1 cellular context compared by ENCODE assay signal in genomic region chr7:44561962-44562621, GRCh38.
A peak's percentile ranks its signal among the peaks of the same experiment; 100 is the strongest.
TF ChIP-seq lines count a peak whose summit lies in the region.

No MANE protein-coding gene starts in this region.

TF ChIP-seq in HepG2, 621 proteins besides CTCF, POLR2A, EP300 and RAD21 (continued from another document and continues in another):
- TF ChIP-seq, protein P1, sequence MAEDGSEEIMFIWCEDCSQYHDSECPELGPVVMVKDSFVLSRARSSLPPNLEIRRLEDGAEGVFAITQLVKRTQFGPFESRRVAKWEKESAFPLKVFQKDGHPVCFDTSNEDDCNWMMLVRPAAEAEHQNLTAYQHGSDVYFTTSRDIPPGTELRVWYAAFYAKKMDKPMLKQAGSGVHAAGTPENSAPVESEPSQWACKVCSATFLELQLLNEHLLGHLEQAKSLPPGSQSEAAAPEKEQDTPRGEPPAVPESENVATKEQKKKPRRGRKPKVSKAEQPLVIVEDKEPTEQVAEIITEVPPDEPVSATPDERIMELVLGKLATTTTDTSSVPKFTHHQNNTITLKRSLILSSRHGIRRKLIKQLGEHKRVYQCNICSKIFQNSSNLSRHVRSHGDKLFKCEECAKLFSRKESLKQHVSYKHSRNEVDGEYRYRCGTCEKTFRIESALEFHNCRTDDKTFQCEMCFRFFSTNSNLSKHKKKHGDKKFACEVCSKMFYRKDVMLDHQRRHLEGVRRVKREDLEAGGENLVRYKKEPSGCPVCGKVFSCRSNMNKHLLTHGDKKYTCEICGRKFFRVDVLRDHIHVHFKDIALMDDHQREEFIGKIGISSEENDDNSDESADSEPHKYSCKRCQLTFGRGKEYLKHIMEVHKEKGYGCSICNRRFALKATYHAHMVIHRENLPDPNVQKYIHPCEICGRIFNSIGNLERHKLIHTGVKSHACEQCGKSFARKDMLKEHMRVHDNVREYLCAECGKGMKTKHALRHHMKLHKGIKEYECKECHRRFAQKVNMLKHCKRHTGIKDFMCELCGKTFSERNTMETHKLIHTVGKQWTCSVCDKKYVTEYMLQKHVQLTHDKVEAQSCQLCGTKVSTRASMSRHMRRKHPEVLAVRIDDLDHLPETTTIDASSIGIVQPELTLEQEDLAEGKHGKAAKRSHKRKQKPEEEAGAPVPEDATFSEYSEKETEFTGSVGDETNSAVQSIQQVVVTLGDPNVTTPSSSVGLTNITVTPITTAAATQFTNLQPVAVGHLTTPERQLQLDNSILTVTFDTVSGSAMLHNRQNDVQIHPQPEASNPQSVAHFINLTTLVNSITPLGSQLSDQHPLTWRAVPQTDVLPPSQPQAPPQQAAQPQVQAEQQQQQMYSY (CRISPR knock-in tag; IDR thresholded peaks at IDR 0.05) = no peak
- TF ChIP-seq KDM4B (CRISPR knock-in tag; IDR thresholded peaks at IDR 0.05) (no peak), ZNF263 (CRISPR knock-in tag; IDR thresholded peaks at IDR 0.05) (peak; percentile 79), ATF6 (CRISPR knock-in tag; conservative IDR thresholded peaks at IDR 0.05) (no peak), FOXA3 (CRISPR knock-in tag; IDR thresholded peaks at IDR 0.05) (peak; percentile 79), ETV5 (CRISPR knock-in tag; IDR thresholded peaks at IDR 0.05; ENCODE audit: borderline replicate concordance) (peak; percentile 56; the same call in 1 of the 2 replicates), ZSCAN30 (CRISPR knock-in tag; IDR thresholded peaks at IDR 0.05) (no peak), ZNF572 (CRISPR knock-in tag; IDR thresholded peaks at IDR 0.05) (no peak), TCF7 (IDR thresholded peaks at IDR 0.05; ENCODE audit: low read depth) (no peak), SKI (IDR thresholded peaks at IDR 0.05; ENCODE audit: partially characterized antibody) (no peak), MED1 (CRISPR knock-in tag; IDR thresholded peaks at IDR 0.05) (peak; percentile 64), ZNF282 (IDR thresholded peaks at IDR 0.05; ENCODE audit: partially characterized antibody) (no peak), RXRA (CRISPR knock-in tag; IDR thresholded peaks at IDR 0.05) (peak; percentile 76; the same call in 1 of the 2 replicates), POGZ (CRISPR knock-in tag; IDR thresholded peaks at IDR 0.05) (peak; percentile 53), ZBTB34 (CRISPR knock-in tag; IDR thresholded peaks at IDR 0.05) (0 out of 2 replicates have a peak, but pooled peaks have one; percentile 46), MIER3 (CRISPR knock-in tag; IDR thresholded peaks at IDR 0.05; ENCODE audit: borderline replicate concordance) (no peak; the same call in 1 of the 2 replicates), ZNF878 (CRISPR knock-in tag; IDR thresholded peaks at IDR 0.05) (0 out of 2 replicates have a peak, but pooled peaks have one; percentile 37), ZNF331 (CRISPR knock-in tag; IDR thresholded peaks at IDR 0.05) (peak; percentile 61), ZFP36L1 (CRISPR knock-in tag; IDR thresholded peaks at IDR 0.05) (no peak), CCDC6 (CRISPR knock-in tag; IDR thresholded peaks at IDR 0.05) (peak; percentile 76), TIGD3 (CRISPR knock-in tag; IDR thresholded peaks at IDR 0.05; ENCODE audit: borderline replicate concordance) (no peak), FOSL2 (CRISPR knock-in tag; IDR thresholded peaks at IDR 0.05) (peak; percentile 96), SOX5 (CRISPR knock-in tag; IDR thresholded peaks at IDR 0.05; ENCODE audit: borderline replicate concordance) (peak; percentile 21; the same call in 1 of the 2 replicates), ZNF160 (CRISPR knock-in tag; IDR thresholded peaks at IDR 0.05) (no peak), ZNF589 (CRISPR knock-in tag; conservative IDR thresholded peaks at IDR 0.05) (no peak), FOSL1 (CRISPR knock-in tag; IDR thresholded peaks at IDR 0.05; ENCODE audit: borderline replicate concordance) (peak; percentile 64; the same call in 1 of the 2 replicates), ZNF350 (CRISPR knock-in tag; IDR thresholded peaks at IDR 0.05; ENCODE audit: borderline replicate concordance, low read depth) (peak; percentile 54; the same call in 1 of the 2 replicates), ZNF264 (CRISPR knock-in tag; IDR thresholded peaks at IDR 0.05) (peak; percentile 64; the same call in 1 of the 2 replicates), ETV6 (CRISPR knock-in tag; conservative IDR thresholded peaks at IDR 0.05) (no peak), MAFK (conservative IDR thresholded peaks at IDR 0.05 in 1 of 2, IDR thresholded peaks at IDR 0.05 in 1 of 2; ENCODE audit: low read length in 2 of 2) (peak; percentile 36 to 52), ZNF709 (CRISPR knock-in tag; IDR thresholded peaks at IDR 0.05) (peak; percentile 31; the same call in 1 of the 2 replicates), NCOA2 (CRISPR knock-in tag; IDR thresholded peaks at IDR 0.05) (peak; percentile 57), TEAD3 (CRISPR knock-in tag; optimal IDR thresholded peaks at IDR 0.05; ENCODE audit: borderline replicate concordance) (peak; percentile 80), TCF7L2 (IDR thresholded peaks at IDR 0.05; ENCODE audit: low read depth, low read length) (no peak), HIC2 (CRISPR knock-in tag; IDR thresholded peaks at IDR 0.05; ENCODE audit: low read depth) (no peak)
- TF ChIP-seq, protein P2, sequence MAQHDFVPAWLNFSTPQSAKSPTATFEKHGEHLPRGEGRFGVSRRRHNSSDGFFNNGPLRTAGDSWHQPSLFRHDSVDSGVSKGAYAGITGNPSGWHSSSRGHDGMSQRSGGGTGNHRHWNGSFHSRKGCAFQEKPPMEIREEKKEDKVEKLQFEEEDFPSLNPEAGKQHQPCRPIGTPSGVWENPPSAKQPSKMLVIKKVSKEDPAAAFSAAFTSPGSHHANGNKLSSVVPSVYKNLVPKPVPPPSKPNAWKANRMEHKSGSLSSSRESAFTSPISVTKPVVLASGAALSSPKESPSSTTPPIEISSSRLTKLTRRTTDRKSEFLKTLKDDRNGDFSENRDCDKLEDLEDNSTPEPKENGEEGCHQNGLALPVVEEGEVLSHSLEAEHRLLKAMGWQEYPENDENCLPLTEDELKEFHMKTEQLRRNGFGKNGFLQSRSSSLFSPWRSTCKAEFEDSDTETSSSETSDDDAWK (CRISPR knock-in tag; IDR thresholded peaks at IDR 0.05) = no peak
- TF ChIP-seq, protein P3, sequence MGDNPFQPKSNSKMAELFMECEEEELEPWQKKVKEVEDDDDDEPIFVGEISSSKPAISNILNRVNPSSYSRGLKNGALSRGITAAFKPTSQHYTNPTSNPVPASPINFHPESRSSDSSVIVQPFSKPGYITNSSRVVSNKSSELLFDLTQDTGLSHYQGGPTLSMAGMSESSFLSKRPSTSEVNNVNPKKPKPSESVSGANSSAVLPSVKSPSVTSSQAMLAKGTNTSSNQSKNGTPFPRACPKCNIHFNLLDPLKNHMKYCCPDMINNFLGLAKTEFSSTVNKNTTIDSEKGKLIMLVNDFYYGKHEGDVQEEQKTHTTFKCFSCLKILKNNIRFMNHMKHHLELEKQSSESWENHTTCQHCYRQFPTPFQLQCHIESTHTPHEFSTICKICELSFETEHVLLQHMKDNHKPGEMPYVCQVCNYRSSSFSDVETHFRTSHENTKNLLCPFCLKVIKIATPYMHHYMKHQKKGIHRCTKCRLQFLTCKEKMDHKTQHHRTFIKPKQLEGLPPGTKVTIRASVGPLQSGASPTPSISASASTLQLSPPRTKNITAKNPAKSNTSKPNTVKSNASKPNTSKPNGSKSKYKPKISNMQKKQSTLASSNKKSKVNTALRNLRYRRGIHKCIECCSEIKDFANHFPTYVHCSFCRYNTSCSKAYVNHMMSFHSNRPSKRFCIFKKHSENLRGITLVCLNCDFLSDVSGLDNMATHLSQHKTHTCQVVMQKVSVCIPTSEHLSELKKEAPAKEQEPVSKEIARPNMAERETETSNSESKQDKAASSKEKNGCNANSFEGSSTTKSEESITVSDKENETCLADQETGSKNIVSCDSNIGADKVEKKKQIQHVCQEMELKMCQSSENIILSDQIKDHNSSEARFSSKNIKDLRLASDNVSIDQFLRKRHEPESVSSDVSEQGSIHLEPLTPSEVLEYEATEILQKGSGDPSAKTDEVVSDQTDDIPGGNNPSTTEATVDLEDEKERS (CRISPR knock-in tag; IDR thresholded peaks at IDR 0.05) = peak; percentile 66; the same call in 1 of the 2 replicates
- TF ChIP-seq, protein P4, sequence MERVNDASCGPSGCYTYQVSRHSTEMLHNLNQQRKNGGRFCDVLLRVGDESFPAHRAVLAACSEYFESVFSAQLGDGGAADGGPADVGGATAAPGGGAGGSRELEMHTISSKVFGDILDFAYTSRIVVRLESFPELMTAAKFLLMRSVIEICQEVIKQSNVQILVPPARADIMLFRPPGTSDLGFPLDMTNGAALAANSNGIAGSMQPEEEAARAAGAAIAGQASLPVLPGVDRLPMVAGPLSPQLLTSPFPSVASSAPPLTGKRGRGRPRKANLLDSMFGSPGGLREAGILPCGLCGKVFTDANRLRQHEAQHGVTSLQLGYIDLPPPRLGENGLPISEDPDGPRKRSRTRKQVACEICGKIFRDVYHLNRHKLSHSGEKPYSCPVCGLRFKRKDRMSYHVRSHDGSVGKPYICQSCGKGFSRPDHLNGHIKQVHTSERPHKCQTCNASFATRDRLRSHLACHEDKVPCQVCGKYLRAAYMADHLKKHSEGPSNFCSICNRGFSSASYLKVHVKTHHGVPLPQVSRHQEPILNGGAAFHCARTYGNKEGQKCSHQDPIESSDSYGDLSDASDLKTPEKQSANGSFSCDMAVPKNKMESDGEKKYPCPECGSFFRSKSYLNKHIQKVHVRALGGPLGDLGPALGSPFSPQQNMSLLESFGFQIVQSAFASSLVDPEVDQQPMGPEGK (CRISPR knock-in tag; IDR thresholded peaks at IDR 0.05) = peak; percentile 70; the same call in 1 of the 2 replicates
- TF ChIP-seq, protein P5, sequence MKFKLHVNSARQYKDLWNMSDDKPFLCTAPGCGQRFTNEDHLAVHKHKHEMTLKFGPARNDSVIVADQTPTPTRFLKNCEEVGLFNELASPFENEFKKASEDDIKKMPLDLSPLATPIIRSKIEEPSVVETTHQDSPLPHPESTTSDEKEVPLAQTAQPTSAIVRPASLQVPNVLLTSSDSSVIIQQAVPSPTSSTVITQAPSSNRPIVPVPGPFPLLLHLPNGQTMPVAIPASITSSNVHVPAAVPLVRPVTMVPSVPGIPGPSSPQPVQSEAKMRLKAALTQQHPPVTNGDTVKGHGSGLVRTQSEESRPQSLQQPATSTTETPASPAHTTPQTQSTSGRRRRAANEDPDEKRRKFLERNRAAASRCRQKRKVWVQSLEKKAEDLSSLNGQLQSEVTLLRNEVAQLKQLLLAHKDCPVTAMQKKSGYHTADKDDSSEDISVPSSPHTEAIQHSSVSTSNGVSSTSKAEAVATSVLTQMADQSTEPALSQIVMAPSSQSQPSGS (CRISPR knock-in tag; IDR thresholded peaks at IDR 0.05) = peak; percentile 70
- TF ChIP-seq, protein P6, sequence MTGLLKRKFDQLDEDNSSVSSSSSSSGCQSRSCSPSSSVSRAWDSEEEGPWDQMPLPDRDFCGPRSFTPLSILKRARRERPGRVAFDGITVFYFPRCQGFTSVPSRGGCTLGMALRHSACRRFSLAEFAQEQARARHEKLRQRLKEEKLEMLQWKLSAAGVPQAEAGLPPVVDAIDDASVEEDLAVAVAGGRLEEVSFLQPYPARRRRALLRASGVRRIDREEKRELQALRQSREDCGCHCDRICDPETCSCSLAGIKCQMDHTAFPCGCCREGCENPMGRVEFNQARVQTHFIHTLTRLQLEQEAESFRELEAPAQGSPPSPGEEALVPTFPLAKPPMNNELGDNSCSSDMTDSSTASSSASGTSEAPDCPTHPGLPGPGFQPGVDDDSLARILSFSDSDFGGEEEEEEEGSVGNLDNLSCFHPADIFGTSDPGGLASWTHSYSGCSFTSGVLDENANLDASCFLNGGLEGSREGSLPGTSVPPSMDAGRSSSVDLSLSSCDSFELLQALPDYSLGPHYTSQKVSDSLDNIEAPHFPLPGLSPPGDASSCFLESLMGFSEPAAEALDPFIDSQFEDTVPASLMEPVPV (CRISPR knock-in tag; IDR thresholded peaks at IDR 0.05) = 0 out of 2 replicates have a peak, but pooled peaks have one; percentile 28
